In the genomic region with DNA sequence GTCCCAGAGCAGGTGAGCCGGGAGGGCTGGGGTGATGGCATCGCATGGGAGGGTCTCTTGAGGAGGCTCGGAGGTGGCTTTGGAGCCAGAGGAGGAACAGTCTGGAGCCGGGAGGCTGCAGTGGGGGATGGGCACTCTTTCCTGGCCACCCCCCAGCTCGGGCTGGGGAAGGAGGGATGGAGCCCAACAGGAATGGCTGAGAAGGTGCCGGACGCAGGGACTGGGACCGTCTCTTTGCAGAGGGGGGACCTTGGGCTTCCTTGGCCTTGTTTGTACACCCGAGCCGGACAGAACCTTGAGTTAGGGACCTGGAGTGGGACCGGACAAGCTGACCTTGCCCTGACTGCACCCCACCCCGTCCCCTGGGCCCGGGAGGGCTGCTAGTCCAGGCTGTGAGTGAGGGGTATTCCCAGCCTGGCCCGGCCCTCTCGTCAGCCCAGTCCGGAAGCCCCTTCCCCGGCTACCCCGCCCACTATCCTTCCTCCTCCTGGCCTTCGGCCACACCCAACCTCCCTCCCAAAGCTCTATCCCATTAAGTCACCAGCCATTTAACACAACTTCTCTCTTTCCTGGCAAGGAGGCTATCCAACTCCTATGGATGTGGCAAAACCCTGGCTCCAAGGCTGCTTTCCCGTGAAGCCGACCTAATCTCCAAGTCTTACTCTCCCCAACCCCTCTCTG, we compare ENCODE assay signal across 7 cellular contexts. TPM values are rescaled to one million over a fixed set of nuclear protein-coding genes. Genes with fewer than 3 reads are reported as not detected.
DNase-seq lines count a peak whose midpoint lies in the region; ATAC-seq and TF ChIP-seq lines count a peak whose summit lies in the region.

No MANE protein-coding gene starts in this region.

- peak overlapping the region in 4 of 5 donors; percentile 26 to 79 (median 58) for H3K9ac ChIP-seq in subcutaneous abdominal adipose tissue (ENCODE audit: low read length in 5 of 5)

- peak overlapping the region; percentile 94 to 99 for H3K27ac ChIP-seq in ascending aorta
- H3K27ac ChIP-seq in subcutaneous abdominal adipose tissue (ENCODE audit: low read depth, low read length), result peak overlapping the region; percentile 73

- DNase-seq in HAP-1 (ENCODE audit: low spot score in 2 of 2) (peak; percentile 37 to 68), ascending aorta (ENCODE audit: low spot score in 2 of 2) (peak in 1 of 2 donors; percentile 82), iris pigment epithelial cell (ENCODE audit: low read depth) (peak; percentile 15), NCI-H1092 (lab: John Stamatoyannopoulos, UW) (no peak)

- in situ Hi-C loops in HAP-1 (cut with MboI; ENCODE audit: low sequenced_read_pairs), result no loop called here

- H3K36me3 ChIP-seq in HAP-1 (replicated peaks) (peaks cover 12% of the 10 kb centered on the region), ascending aorta (peaks cover 13 to 14% of the 10 kb centered on the region in 2 donors), subcutaneous abdominal adipose tissue (ENCODE audit: control insufficient read depth in 5 of 5, insufficient read depth in 5 of 5, low read length in 5 of 5) (peaks cover 0 to 18% (median 16%) of the 10 kb centered on the region in 5 donors)

- H3K4me3 ChIP-seq in HAP-1 (peak overlapping the region; percentile 46), ascending aorta (peak overlapping the region; percentile 74 to 96), subcutaneous abdominal adipose tissue (ENCODE audit: low read depth in 1 of 5, low read length in 5 of 5) (peak overlapping the region in 4 of 5 donors; percentile 42 to 67 (median 60))

- H3K9me3 ChIP-seq in HAP-1 (no peaks in the 10 kb centered on the region), ascending aorta (no peaks in the 10 kb centered on the region), subcutaneous abdominal adipose tissue (ENCODE audit: control insufficient read depth in 5 of 5, low read length in 5 of 5) (peaks cover 0 to 2% (median 0%) of the 10 kb centered on the region in 5 donors)

- intact Hi-C loops in ascending aorta (cut with DNase I), result loop anchor here (2.0 to 5.0 kb wide), 5 partner anchors 19 to 150 kb away; a partner anchor contains a TSS

- H3K4me1 ChIP-seq in HAP-1, result peaks cover 17% of the 10 kb centered on the region
- H3K4me1 ChIP-seq in ascending aorta, result peaks cover 47 to 62% of the 10 kb centered on the region in 2 donors
- H3K4me1 ChIP-seq in subcutaneous abdominal adipose tissue (ENCODE audit: control insufficient read depth in 5 of 5, insufficient read depth in 5 of 5, low read length in 5 of 5), result peaks cover 0 to 67% (median 44%) of the 10 kb centered on the region in 5 donors

- no peak for TF ChIP-seq CTCF in ascending aorta (IDR thresholded peaks at IDR 0.05)

- H3K27me3 ChIP-seq in HAP-1 (ENCODE audit: low read depth) (no peaks in the 10 kb centered on the region), ascending aorta (no peaks in the 10 kb centered on the region), subcutaneous abdominal adipose tissue (ENCODE audit: control insufficient read depth in 5 of 5, insufficient read depth in 4 of 5, low read length in 5 of 5) (peaks cover 6 to 26% (median 15%) of the 10 kb centered on the region in 5 donors)

- no peak for ATAC-seq in HG02973 (IDR thresholded peaks at IDR 0.05; ENCODE audit: unreplicated experiment)
- no peak for ATAC-seq in HG03097 (IDR thresholded peaks at IDR 0.05; ENCODE audit: low FRiP score, unreplicated experiment)

RNA-seq across cellular contexts. Expression of a gene that starts 0.9 kb away (rescaled TPM):
- 37.8 TPM for total RNA-seq in ascending aorta

RNA-seq across cellular contexts. Expression of a gene that starts 19.1 kb away (rescaled TPM):
- 57.6 TPM for total RNA-seq in ascending aorta

RNA-seq across cellular contexts. Expression of a gene that starts 22.3 kb away (rescaled TPM):
- total RNA-seq in ascending aorta, result 6.1 TPM

RNA-seq across cellular contexts. Expression of a gene that starts 34.8 kb away (rescaled TPM):
- total RNA-seq in ascending aorta, result 149 TPM

RNA-seq across cellular contexts. Expression of a gene that starts 50.2 kb away (rescaled TPM):
- total RNA-seq in ascending aorta, result 133 TPM
